ENCODE assay signal across 39 cellular contexts in the genomic region with DNA sequence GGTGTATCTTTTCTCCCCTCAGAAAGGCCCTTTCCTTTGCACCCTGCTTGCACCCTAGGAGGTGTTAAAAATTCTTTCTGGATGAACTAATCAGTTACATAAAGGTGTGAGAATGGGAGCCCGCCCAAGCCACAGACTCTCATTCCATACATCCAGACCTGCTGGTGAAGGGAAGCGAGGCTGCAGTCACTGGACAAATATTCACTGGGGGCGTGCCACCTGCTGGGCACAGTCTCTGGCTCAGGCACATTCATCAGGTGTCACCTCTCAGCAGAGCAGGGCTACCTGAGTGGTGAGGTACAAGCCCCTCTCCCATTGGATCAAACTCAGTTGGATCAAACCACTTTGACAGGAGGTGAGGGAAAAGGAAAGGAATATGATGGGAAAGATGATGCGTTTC. TPM values are rescaled to one million over a fixed set of nuclear protein-coding genes. Genes with fewer than 3 reads are reported as not detected.
"Had no signal": no experiment of that assay in that cellular context is flagged by ENCODE, and none has a peak within 500 bp of the region (broad histone marks: within the 10 kb centered on the region; RNA-seq: fewer than 3 reads in every experiment).

No MANE protein-coding gene starts in this region.

- H3K4me1 ChIP-seq: Peyer's patch had no signal

- H3K4me1 Mint-ChIP-seq: activated CD4-positive, alpha-beta T cell treated with anti-CD3 and anti-CD28 coated beads, Interleukin-2, amount 10 ng/mL, durations not matched to agents 24 days and 14 days; activated naive CD4-positive, alpha-beta T cell treated with anti-CD3 and anti-CD28 coated beads, Interleukin-2, amount 10 ng/mL, durations not matched to agents 7 days and 5 days had no signal

- H3K36me3 ChIP-seq: cardiac muscle cell, Peyer's patch, WERI-Rb-1 had no signal

- H3K27ac ChIP-seq: cardiac muscle cell, Peyer's patch, WERI-Rb-1 had no signal

- H3K4me3 Mint-ChIP-seq: activated CD4-positive, alpha-beta T cell treated with anti-CD3 and anti-CD28 coated beads, Interleukin-2, amount 10 ng/mL, durations not matched to agents 24 days and 14 days; activated CD8-positive, alpha-beta T cell treated with anti-CD3 and anti-CD28 coated beads for 36 hours; activated naive CD4-positive, alpha-beta T cell treated with anti-CD3 and anti-CD28 coated beads, Interleukin-2, amount 10 ng/mL, durations not matched to agents 7 days and 5 days; activated naive CD8-positive, alpha-beta T cell; activated naive CD8-positive, alpha-beta T cell treated with anti-CD3 and anti-CD28 coated beads, Interleukin-2, amount 50 U/mL, for 24 hours; activated T-cell treated with anti-CD3 and anti-CD28 coated beads, Interleukin-2, amount 50 U/mL, for 72 hours; brain had no signal

- ATAC-seq: activated CD8-positive, alpha-beta T cell treated with anti-CD3 and anti-CD28 coated beads for 36 hours; activated naive CD8-positive, alpha-beta T cell treated with anti-CD3 and anti-CD28 coated beads, Interleukin-2, amount 50 U/mL, for 24 hours; activated T-cell treated with anti-CD3 and anti-CD28 coated beads, Interleukin-2, amount 50 U/mL, for 72 hours; K562; PC-3; Right ventricle myocardium inferior; SK-N-SH treated with all-trans-retinoic acid at 6 μM for 48 hours had no signal

- H3K36me3 Mint-ChIP-seq: activated naive CD4-positive, alpha-beta T cell treated with anti-CD3 and anti-CD28 coated beads, Interleukin-2, amount 10 ng/mL, durations not matched to agents 7 days and 5 days; activated naive CD8-positive, alpha-beta T cell had no signal

- H3K9me3 ChIP-seq: Peyer's patch had no signal

- H3K4me3 ChIP-seq: cardiac muscle cell, K562, Peyer's patch had no signal

- H3K27ac Mint-ChIP-seq: activated CD4-positive, alpha-beta T cell treated with anti-CD3 and anti-CD28 coated beads, Interleukin-2, amount 10 ng/mL, durations not matched to agents 24 days and 14 days; activated CD8-positive, alpha-beta T cell treated with anti-CD3 and anti-CD28 coated beads for 36 hours; activated naive CD4-positive, alpha-beta T cell treated with anti-CD3 and anti-CD28 coated beads, Interleukin-2, amount 10 ng/mL, durations not matched to agents 7 days and 5 days; activated naive CD8-positive, alpha-beta T cell; activated naive CD8-positive, alpha-beta T cell treated with anti-CD3 and anti-CD28 coated beads, Interleukin-2, amount 50 U/mL, for 24 hours; activated T-cell treated with anti-CD3 and anti-CD28 coated beads, Interleukin-2, amount 50 U/mL, for 72 hours; activated T-helper 2 cell treated with anti-CD3 and anti-CD28 coated beads, Interferon-gamma antibody, Interleukin-2, Interleukin-4, amounts not matched to agents 10 μg/mL and 5 μg/mL and 100 μg/mL, durations not matched to agents 14 hours and 24 hours and 36 hours; brain had no signal

- DNase-seq: activated CD4-positive, alpha-beta T cell treated with anti-CD3 and anti-CD28 coated beads for 1 hour; activated CD4-positive, alpha-beta T cell treated with anti-CD3 and anti-CD28 coated beads, Interleukin-2, amount 10 ng/mL, durations not matched to agents 24 days and 14 days; activated CD4-positive, alpha-beta T cell treated with anti-CD3 and anti-CD28 coated beads, Interleukin-2, amount 50 U/mL, for 4 hours; activated CD4-positive, CD25-positive, alpha-beta regulatory T cell; activated CD8-positive, alpha-beta T cell treated with anti-CD3 and anti-CD28 coated beads for 36 hours; activated gamma-delta T cell; activated naive CD4-positive, alpha-beta T cell treated with anti-CD3 and anti-CD28 coated beads, Interleukin-2, amount 10 ng/mL, durations not matched to agents 7 days and 5 days; activated naive CD8-positive, alpha-beta T cell treated with anti-CD3 and anti-CD28 coated beads, Interleukin-2, amount 50 U/mL, for 24 hours; activated T-cell treated with anti-CD3 and anti-CD28 coated beads, Interleukin-2, amount 50 U/mL, for 1 hour; activated T-cell treated with anti-CD3 and anti-CD28 coated beads, Interleukin-2, amount 50 U/mL, for 72 hours; anterior cingulate cortex; NCI-H1092 treated with DMSO at 0.1 percent for 48 hours; NCI-H1417; NCI-H146; NCI-H187; NCI-H2029 treated with DMSO at 0.1 percent for 48 hours; NCI-H2107; NCI-H2171; NCI-H510A; NCI-H526; NCI-H748 treated with DMSO at 0.1 percent for 48 hours; NK-92 treated with Interleukin-12 subunit alpha and Interleukin-12 subunit beta, amount 100 ng/mL, for 24 hours; PC-3; Peyer's patch; RPMI8226; SIG-M5; T-helper 1 cell; T-helper 2 cell; T-helper 9 cell; WERI-Rb-1 had no signal

- H3K27me3 ChIP-seq: cardiac muscle cell, Peyer's patch had no signal

- H3K9me3 Mint-ChIP-seq: activated CD4-positive, alpha-beta T cell treated with anti-CD3 and anti-CD28 coated beads, Interleukin-2, amount 10 ng/mL, durations not matched to agents 24 days and 14 days; activated CD8-positive, alpha-beta T cell treated with anti-CD3 and anti-CD28 coated beads for 36 hours; activated naive CD4-positive, alpha-beta T cell treated with anti-CD3 and anti-CD28 coated beads, Interleukin-2, amount 10 ng/mL, durations not matched to agents 7 days and 5 days; activated naive CD8-positive, alpha-beta T cell treated with anti-CD3 and anti-CD28 coated beads, Interleukin-2, amount 50 U/mL, for 24 hours; activated T-cell treated with anti-CD3 and anti-CD28 coated beads, Interleukin-2, amount 50 U/mL, for 72 hours; activated T-helper 2 cell treated with anti-CD3 and anti-CD28 coated beads, Interferon-gamma antibody, Interleukin-2, Interleukin-4, amounts not matched to agents 10 μg/mL and 5 μg/mL and 100 μg/mL, durations not matched to agents 14 hours and 24 hours and 36 hours; brain had no signal

RNA-seq across cellular contexts. Expression of gene NTRK3, which starts 52.0 kb away (rescaled TPM):
- total RNA-seq: activated CD8-positive, alpha-beta memory T cell treated with anti-CD3 and anti-CD28 coated beads for 36 hours; activated CD8-positive, alpha-beta T cell treated with anti-CD3 and anti-CD28 coated beads for 36 hours; PC-3; SK-MEL-5 had no signal
